Comparison of ENCODE assay signal across 1 cellular context in the genomic region with DNA sequence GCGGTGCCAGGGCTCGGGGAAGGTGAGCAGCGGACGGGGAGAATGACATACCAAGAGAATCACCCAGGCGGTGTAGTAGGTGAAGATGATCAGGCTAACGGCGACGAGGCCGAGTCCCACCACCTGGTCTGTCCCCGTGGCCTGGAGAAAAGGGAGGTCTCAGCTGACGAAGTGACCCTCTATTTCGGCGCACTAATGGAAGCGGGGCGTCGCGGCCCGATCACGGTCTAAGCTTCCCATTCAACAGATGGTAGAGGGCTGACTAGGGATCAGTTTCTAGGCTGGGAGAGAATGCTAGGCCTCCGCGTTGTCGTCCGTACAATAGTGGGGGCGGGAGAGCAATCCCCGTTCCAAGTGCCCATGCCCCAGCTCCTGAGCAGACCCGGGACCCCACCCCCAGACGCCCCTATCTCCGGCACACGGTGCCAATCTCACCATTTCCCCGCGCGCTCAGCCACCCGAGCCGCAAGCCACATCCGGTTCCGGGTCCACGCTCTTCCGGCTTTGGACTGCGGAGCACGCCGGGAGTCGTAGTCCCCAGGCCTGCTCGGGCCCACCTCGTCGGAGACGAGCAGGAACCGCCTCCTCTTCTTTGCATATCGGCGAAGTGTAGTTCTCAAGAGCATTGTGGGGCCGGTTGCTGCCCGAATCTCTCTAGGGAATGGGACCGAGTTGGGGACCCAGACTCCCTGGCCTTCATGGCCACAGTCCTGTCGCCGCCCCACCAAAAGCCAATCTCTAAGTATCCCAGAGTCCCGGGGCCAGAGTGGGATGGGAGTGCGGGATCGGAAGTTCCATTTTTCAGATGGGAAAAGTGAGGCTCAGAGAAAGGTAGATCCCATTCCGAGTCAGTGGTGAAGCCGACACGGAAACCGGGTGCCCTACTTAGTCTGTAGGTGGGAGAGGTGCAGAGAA.
TF ChIP-seq lines count a peak whose summit lies in the region.

A gene with protein sequence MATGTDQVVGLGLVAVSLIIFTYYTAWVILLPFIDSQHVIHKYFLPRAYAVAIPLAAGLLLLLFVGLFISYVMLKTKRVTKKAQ (minus strand): TSS at position 472 of the 915 bp plus-strand sequence. CDS start 34 bp downstream, at position 438.

TF ChIP-seq in HepG2, 621 proteins besides CTCF, POLR2A, EP300 and RAD21 (continued from another document and continues in another):
- TF ChIP-seq, protein P1, sequence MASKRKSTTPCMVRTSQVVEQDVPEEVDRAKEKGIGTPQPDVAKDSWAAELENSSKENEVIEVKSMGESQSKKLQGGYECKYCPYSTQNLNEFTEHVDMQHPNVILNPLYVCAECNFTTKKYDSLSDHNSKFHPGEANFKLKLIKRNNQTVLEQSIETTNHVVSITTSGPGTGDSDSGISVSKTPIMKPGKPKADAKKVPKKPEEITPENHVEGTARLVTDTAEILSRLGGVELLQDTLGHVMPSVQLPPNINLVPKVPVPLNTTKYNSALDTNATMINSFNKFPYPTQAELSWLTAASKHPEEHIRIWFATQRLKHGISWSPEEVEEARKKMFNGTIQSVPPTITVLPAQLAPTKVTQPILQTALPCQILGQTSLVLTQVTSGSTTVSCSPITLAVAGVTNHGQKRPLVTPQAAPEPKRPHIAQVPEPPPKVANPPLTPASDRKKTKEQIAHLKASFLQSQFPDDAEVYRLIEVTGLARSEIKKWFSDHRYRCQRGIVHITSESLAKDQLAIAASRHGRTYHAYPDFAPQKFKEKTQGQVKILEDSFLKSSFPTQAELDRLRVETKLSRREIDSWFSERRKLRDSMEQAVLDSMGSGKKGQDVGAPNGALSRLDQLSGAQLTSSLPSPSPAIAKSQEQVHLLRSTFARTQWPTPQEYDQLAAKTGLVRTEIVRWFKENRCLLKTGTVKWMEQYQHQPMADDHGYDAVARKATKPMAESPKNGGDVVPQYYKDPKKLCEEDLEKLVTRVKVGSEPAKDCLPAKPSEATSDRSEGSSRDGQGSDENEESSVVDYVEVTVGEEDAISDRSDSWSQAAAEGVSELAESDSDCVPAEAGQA (IDR thresholded peaks at IDR 0.05; ENCODE audit: low read depth), result peak; percentile 50; the same call in 1 of the 2 replicates
- TF ChIP-seq, protein P1 (CRISPR knock-in tag; IDR thresholded peaks at IDR 0.05; ENCODE audit: borderline replicate concordance), result 0 out of 2 replicates have a peak, but pooled peaks have one; percentile 42
- TF ChIP-seq ZBTB21 (CRISPR knock-in tag; IDR thresholded peaks at IDR 0.05) (no peak), HNRNPUL1 (IDR thresholded peaks at IDR 0.05; ENCODE audit: low read depth, low read length) (no peak), ZKSCAN8 (CRISPR knock-in tag; IDR thresholded peaks at IDR 0.05; ENCODE audit: borderline replicate concordance) (no peak), ZNF720 (CRISPR knock-in tag; IDR thresholded peaks at IDR 0.05) (no peak), ATF2 (CRISPR knock-in tag; IDR thresholded peaks at IDR 0.05) (peak; percentile 62; the same call in 1 of the 2 replicates), SNAPC2 (CRISPR knock-in tag; IDR thresholded peaks at IDR 0.05) (no peak), MBD4 (IDR thresholded peaks at IDR 0.05; ENCODE audit: borderline replicate concordance, low read length) (no peak), ATF7-NPFF (CRISPR knock-in tag; IDR thresholded peaks at IDR 0.05; ENCODE audit: low read depth) (no peak; the same call in 1 of the 2 replicates), ZNF790 (CRISPR knock-in tag; IDR thresholded peaks at IDR 0.05; ENCODE audit: borderline replicate concordance) (no peak), ZNF740 (CRISPR knock-in tag; IDR thresholded peaks at IDR 0.05) (no peak), TGIF2 (CRISPR knock-in tag; IDR thresholded peaks at IDR 0.05) (no peak), U2AF1 (optimal IDR thresholded peaks at IDR 0.05; ENCODE audit: low read depth, low read length) (no peak), SIN3B (IDR thresholded peaks at IDR 0.05; ENCODE audit: low read length) (no peak), SIX4 (CRISPR knock-in tag; IDR thresholded peaks at IDR 0.05) (no peak), ZBTB26 (CRISPR knock-in tag; IDR thresholded peaks at IDR 0.05; ENCODE audit: borderline replicate concordance) (no peak; the same call in 1 of the 2 replicates), JUND (CRISPR knock-in tag; IDR thresholded peaks at IDR 0.05) (no peak), SNAI1 (CRISPR knock-in tag; IDR thresholded peaks at IDR 0.05; ENCODE audit: borderline replicate concordance) (no peak), ZNF143 (CRISPR knock-in tag; IDR thresholded peaks at IDR 0.05) (peak; percentile 95), ZNF276 (CRISPR knock-in tag; IDR thresholded peaks at IDR 0.05; ENCODE audit: low read depth) (no peak), ZNF441 (CRISPR knock-in tag; IDR thresholded peaks at IDR 0.05; ENCODE audit: borderline replicate concordance) (peak; percentile 63; the same call in 1 of the 2 replicates), SMAD9 (CRISPR knock-in tag; IDR thresholded peaks at IDR 0.05) (no peak), IRX3 (CRISPR knock-in tag; IDR thresholded peaks at IDR 0.05; ENCODE audit: borderline replicate concordance, low read depth) (no peak)
- TF ChIP-seq, protein P2, sequence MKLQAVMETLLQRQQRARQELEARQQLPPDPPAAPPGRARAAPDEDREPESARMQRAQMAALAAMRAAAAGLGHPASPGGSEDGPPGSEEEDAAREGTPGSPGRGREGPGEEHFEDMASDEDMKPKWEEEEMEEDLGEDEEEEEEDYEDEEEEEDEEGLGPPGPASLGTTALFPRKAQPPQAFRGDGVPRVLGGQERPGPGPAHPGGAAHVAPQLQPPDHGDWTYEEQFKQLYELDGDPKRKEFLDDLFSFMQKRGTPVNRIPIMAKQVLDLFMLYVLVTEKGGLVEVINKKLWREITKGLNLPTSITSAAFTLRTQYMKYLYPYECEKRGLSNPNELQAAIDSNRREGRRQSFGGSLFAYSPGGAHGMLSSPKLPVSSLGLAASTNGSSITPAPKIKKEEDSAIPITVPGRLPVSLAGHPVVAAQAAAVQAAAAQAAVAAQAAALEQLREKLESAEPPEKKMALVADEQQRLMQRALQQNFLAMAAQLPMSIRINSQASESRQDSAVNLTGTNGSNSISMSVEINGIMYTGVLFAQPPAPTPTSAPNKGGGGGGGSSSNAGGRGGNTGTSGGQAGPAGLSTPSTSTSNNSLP (IDR thresholded peaks at IDR 0.05; ENCODE audit: low read depth, low read length), result no peak
- TF ChIP-seq, protein P3, sequence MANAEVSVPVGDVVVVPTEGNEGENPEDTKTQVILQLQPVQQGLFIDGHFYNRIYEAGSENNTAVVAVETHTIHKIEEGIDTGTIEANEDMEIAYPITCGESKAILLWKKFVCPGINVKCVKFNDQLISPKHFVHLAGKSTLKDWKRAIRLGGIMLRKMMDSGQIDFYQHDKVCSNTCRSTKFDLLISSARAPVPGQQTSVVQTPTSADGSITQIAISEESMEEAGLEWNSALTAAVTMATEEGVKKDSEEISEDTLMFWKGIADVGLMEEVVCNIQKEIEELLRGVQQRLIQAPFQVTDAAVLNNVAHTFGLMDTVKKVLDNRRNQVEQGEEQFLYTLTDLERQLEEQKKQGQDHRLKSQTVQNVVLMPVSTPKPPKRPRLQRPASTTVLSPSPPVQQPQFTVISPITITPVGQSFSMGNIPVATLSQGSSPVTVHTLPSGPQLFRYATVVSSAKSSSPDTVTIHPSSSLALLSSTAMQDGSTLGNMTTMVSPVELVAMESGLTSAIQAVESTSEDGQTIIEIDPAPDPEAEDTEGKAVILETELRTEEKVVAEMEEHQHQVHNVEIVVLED (CRISPR knock-in tag; IDR thresholded peaks at IDR 0.05; ENCODE audit: borderline replicate concordance), result peak; percentile 65
- TF ChIP-seq, protein P4, sequence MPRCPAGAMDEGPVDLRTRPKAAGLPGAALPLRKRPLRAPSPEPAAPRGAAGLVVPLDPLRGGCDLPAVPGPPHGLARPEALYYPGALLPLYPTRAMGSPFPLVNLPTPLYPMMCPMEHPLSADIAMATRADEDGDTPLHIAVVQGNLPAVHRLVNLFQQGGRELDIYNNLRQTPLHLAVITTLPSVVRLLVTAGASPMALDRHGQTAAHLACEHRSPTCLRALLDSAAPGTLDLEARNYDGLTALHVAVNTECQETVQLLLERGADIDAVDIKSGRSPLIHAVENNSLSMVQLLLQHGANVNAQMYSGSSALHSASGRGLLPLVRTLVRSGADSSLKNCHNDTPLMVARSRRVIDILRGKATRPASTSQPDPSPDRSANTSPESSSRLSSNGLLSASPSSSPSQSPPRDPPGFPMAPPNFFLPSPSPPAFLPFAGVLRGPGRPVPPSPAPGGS (CRISPR knock-in tag; IDR thresholded peaks at IDR 0.05), result peak; percentile 68; the same call in 1 of the 2 replicates
- TF ChIP-seq, protein P5, sequence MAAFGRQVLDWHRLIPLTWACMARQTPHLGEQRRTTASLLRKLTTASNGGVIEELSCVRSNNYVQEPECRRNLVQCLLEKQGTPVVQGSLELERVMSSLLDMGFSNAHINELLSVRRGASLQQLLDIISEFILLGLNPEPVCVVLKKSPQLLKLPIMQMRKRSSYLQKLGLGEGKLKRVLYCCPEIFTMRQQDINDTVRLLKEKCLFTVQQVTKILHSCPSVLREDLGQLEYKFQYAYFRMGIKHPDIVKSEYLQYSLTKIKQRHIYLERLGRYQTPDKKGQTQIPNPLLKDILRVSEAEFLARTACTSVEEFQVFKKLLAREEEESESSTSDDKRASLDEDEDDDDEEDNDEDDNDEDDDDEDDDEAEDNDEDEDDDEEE (CRISPR knock-in tag; IDR thresholded peaks at IDR 0.05), result peak; percentile 65; the same call in 1 of the 2 replicates
- TF ChIP-seq, protein P6, sequence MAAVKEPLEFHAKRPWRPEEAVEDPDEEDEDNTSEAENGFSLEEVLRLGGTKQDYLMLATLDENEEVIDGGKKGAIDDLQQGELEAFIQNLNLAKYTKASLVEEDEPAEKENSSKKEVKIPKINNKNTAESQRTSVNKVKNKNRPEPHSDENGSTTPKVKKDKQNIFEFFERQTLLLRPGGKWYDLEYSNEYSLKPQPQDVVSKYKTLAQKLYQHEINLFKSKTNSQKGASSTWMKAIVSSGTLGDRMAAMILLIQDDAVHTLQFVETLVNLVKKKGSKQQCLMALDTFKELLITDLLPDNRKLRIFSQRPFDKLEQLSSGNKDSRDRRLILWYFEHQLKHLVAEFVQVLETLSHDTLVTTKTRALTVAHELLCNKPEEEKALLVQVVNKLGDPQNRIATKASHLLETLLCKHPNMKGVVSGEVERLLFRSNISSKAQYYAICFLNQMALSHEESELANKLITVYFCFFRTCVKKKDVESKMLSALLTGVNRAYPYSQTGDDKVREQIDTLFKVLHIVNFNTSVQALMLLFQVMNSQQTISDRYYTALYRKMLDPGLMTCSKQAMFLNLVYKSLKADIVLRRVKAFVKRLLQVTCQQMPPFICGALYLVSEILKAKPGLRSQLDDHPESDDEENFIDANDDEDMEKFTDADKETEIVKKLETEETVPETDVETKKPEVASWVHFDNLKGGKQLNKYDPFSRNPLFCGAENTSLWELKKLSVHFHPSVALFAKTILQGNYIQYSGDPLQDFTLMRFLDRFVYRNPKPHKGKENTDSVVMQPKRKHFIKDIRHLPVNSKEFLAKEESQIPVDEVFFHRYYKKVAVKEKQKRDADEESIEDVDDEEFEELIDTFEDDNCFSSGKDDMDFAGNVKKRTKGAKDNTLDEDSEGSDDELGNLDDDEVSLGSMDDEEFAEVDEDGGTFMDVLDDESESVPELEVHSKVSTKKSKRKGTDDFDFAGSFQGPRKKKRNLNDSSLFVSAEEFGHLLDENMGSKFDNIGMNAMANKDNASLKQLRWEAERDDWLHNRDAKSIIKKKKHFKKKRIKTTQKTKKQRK (IDR thresholded peaks at IDR 0.05; ENCODE audit: low read length), result no peak
